Comparison of ENCODE assay signal across 23 cellular contexts in the genomic region with DNA sequence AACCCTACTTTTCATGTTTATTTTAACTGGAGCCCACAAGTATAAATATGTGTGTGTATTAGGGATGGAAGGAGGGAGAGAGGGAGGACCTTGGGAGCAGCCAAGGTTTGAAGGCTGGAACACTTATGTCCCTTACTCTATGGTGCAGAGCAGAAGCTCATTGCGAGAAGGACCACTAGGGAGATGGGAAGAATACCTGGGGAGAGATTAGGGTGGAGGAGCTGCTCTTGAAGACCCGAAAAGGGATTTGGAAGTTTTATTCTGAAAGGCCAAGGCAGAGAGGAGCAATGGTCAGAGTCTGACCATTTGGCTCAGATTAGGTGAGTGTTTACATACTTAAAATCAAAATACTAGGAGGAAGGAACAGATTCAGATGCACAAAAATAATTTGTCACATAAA. TPM values are rescaled to one million over a fixed set of nuclear protein-coding genes. Genes with fewer than 3 reads are reported as not detected.
DNase-seq lines count a peak whose midpoint lies in the region; ATAC-seq and TF ChIP-seq lines count a peak whose summit lies in the region.
"Had no signal": no experiment of that assay in that cellular context is flagged by ENCODE, and none has a peak within 500 bp of the region (broad histone marks: within the 10 kb centered on the region; RNA-seq: fewer than 3 reads in every experiment).

No MANE protein-coding gene starts in this region.

- CTCF ChIA-PET in activated CD8-positive, alpha-beta memory T cell treated with anti-CD3 and anti-CD28 coated beads, Interleukin-2, amount 10 ng/mL, durations not matched to agents 7 days and 5 days (lab: Charles Lee): interaction anchor here (0.8 to 24.8 kb wide), 10 partner anchors 7 to 297 kb away, joined by 3 to 317 read pairs (median 16); a partner anchor contains a TSS

- no peak for ATAC-seq in activated CD8-positive, alpha-beta memory T cell treated with anti-CD3 and anti-CD28 coated beads, Interleukin-2, amount 10 ng/mL, durations not matched to agents 7 days and 5 days
- ATAC-seq in central memory CD8-positive, alpha-beta T cell (replicated peaks; ENCODE audit: extremely low read depth, poor library complexity, severe bottlenecking): no peak
- no peak for ATAC-seq in HG02623 (IDR thresholded peaks at IDR 0.05; ENCODE audit: unreplicated experiment)
- ATAC-seq: gastrocnemius medialis, HCT116, WTC11 had no signal

- H3K4me1 ChIP-seq in Peyer's patch (peaks cover 0 to 6% (median 0%) of the 10 kb centered on the region in 4 donors), skeletal muscle tissue (ENCODE audit: control insufficient read depth in 3 of 3, insufficient read depth in 3 of 3, low read length in 3 of 3) (peaks cover 0 to 4% (median 0%) of the 10 kb centered on the region in 3 donors)
- H3K4me1 ChIP-seq: adrenal gland, gastrocnemius medialis, prostate gland had no signal

- H3K36me3 ChIP-seq in Peyer's patch: no peaks in the 10 kb centered on the region
- H3K36me3 ChIP-seq in skeletal muscle tissue (ENCODE audit: control insufficient read depth in 3 of 3, insufficient read depth in 3 of 3, low read length in 3 of 3): no peaks in the 10 kb centered on the region
- H3K36me3 ChIP-seq: adrenal gland, gastrocnemius medialis, prostate gland had no signal

- DNase-seq in activated CD8-positive, alpha-beta memory T cell treated with anti-CD3 and anti-CD28 coated beads, Interleukin-2, amount 10 ng/mL, durations not matched to agents 7 days and 5 days: no peak
- no peak for DNase-seq in activated CD8-positive, alpha-beta memory T cell treated with anti-CD3 and anti-CD28 coated beads, Interleukin-2, amount 50 U/mL, for 48 hours
- DNase-seq in Peyer's patch: no peak
- DNase-seq in central memory CD8-positive, alpha-beta T cell (ENCODE audit: low spot score in 2 of 2): no peak
- no peak for DNase-seq in stimulated activated CD8-positive, alpha-beta memory T cell treated with anti-CD3 and anti-CD28 coated beads, Interleukin-4, amount 100 ng/mL, for 48 hours
- DNase-seq in NCI-H510A treated with DMSO at 0.1 percent for 48 hours (lab: John Stamatoyannopoulos, UW): no peak
- DNase-seq: adrenal gland; erythroblast; gastrocnemius medialis; mesenchymal stem cell; NCI-H1436 treated with DMSO at 0.1 percent for 48 hours; NCI-H774; SHP77 treated with DMSO at 0.1 percent for 48 hours; stimulated activated CD4-positive, alpha-beta T cell treated with anti-CD3 and anti-CD28 coated beads, Interleukin-4, amount 100 ng/mL, for 1 hour had no signal

- H3K4me3 ChIP-seq in Peyer's patch (no peak overlapping the region), skeletal muscle tissue (ENCODE audit: low read length in 3 of 3) (no peak overlapping the region)
- H3K4me3 ChIP-seq: adrenal gland; BLaER1 treated with 17β-estradiol and CSF1 and Interleukin-3, amounts not matched to agents 10 nM and 100 nM; gastrocnemius medialis; GM12878; prostate gland; skin epidermis had no signal

- H3K27me3 ChIP-seq in Peyer's patch: no peaks in the 10 kb centered on the region
- H3K27me3 ChIP-seq in skeletal muscle tissue (ENCODE audit: control insufficient read depth in 3 of 3, insufficient read depth in 3 of 3, low read length in 3 of 3): no peaks in the 10 kb centered on the region
- H3K27me3 ChIP-seq: adrenal gland; BLaER1 treated with 17β-estradiol and CSF1 and Interleukin-3, amounts not matched to agents 10 nM and 100 nM; gastrocnemius medialis had no signal

- no peaks in the 10 kb centered on the region for H3K27me3 Mint-ChIP-seq in activated CD8-positive, alpha-beta memory T cell treated with anti-CD3 and anti-CD28 coated beads, Interleukin-2, amount 10 ng/mL, durations not matched to agents 7 days and 5 days
- no peaks in the 10 kb centered on the region for H3K27me3 Mint-ChIP-seq in central memory CD8-positive, alpha-beta T cell

- H3K9me3 ChIP-seq in Peyer's patch: no peaks in the 10 kb centered on the region
- H3K9me3 ChIP-seq in skeletal muscle tissue (ENCODE audit: control insufficient read depth in 3 of 3, low read length in 3 of 3): no peaks in the 10 kb centered on the region
- H3K9me3 ChIP-seq: adrenal gland, gastrocnemius medialis, prostate gland had no signal

- TF ChIP-seq POLR2A in Peyer's patch (IDR thresholded peaks at IDR 0.05): no peak

- no peak overlapping the region for H3K9ac ChIP-seq in skeletal muscle tissue (ENCODE audit: low read depth in 1 of 3, low read length in 3 of 3)
- H3K9ac ChIP-seq: BLaER1 treated with 17β-estradiol and CSF1 and Interleukin-3, amounts not matched to agents 10 nM and 100 nM had no signal

- H3K27ac ChIP-seq in Peyer's patch (peak overlapping the region; percentile 54 to 71 (median 64)), skeletal muscle tissue (ENCODE audit: low read depth, low read length) (peak overlapping the region; percentile 32)
- H3K27ac ChIP-seq: adrenal gland; BLaER1 treated with 17β-estradiol and CSF1 and Interleukin-3, amounts not matched to agents 10 nM and 100 nM; gastrocnemius medialis; prostate gland had no signal

- H3K4me1 Mint-ChIP-seq in activated CD8-positive, alpha-beta memory T cell treated with anti-CD3 and anti-CD28 coated beads, Interleukin-2, amount 10 ng/mL, durations not matched to agents 7 days and 5 days: peaks cover 81% of the 10 kb centered on the region
- H3K4me1 Mint-ChIP-seq in central memory CD8-positive, alpha-beta T cell: peaks cover 86% of the 10 kb centered on the region

- H3K27ac Mint-ChIP-seq in activated CD8-positive, alpha-beta memory T cell treated with anti-CD3 and anti-CD28 coated beads, Interleukin-2, amount 10 ng/mL, durations not matched to agents 7 days and 5 days: peak overlapping the region; percentile 97
- peak overlapping the region; percentile 98 for H3K27ac Mint-ChIP-seq in central memory CD8-positive, alpha-beta T cell (ENCODE audit: low read depth)
- H3K27ac Mint-ChIP-seq: WTC11 had no signal

- H3K4me3 Mint-ChIP-seq in activated CD8-positive, alpha-beta memory T cell treated with anti-CD3 and anti-CD28 coated beads, Interleukin-2, amount 10 ng/mL, durations not matched to agents 7 days and 5 days: peak overlapping the region; percentile 65
- peak overlapping the region; percentile 96 for H3K4me3 Mint-ChIP-seq in central memory CD8-positive, alpha-beta T cell
- H3K4me3 Mint-ChIP-seq: WTC11 had no signal

- H3K36me3 Mint-ChIP-seq in activated CD8-positive, alpha-beta memory T cell treated with anti-CD3 and anti-CD28 coated beads, Interleukin-2, amount 10 ng/mL, durations not matched to agents 7 days and 5 days: peaks cover 93% of the 10 kb centered on the region
- peaks cover 89% of the 10 kb centered on the region for H3K36me3 Mint-ChIP-seq in central memory CD8-positive, alpha-beta T cell (ENCODE audit: insufficient read depth)
- H3K36me3 Mint-ChIP-seq: WTC11 had no signal

- H3K9me3 Mint-ChIP-seq in activated CD8-positive, alpha-beta memory T cell treated with anti-CD3 and anti-CD28 coated beads, Interleukin-2, amount 10 ng/mL, durations not matched to agents 7 days and 5 days (ENCODE audit: low read depth): no peaks in the 10 kb centered on the region
- no peaks in the 10 kb centered on the region for H3K9me3 Mint-ChIP-seq in central memory CD8-positive, alpha-beta T cell

- TF ChIP-seq CTCF in Peyer's patch (IDR thresholded peaks at IDR 0.05): no peak

RNA-seq across cellular contexts. Expression of a gene that starts 8.1 kb away (rescaled TPM):
- total RNA-seq in activated CD8-positive, alpha-beta memory T cell treated with anti-CD3 and anti-CD28 coated beads, Interleukin-2, amount 10 ng/mL, durations not matched to agents 7 days and 5 days: 100 to 1,000 TPM; 278 to 444 TPM
- total RNA-seq in Peyer's patch (10 to 100 TPM in 3 of 4 donors, 1 to 10 TPM in 1; 9.6 to 36.3 (median 20.9) TPM), skeletal muscle tissue (under 0.01 TPM)
- total RNA-seq: A673 had no signal

Comparison
In these comparisons a context has a peak if more than half of its experiments do, and no peak if none do; other contexts are left out.
1. RNA of a gene that starts 8.1 kb away (total RNA-seq): 278 to 444 TPM in activated CD8-positive, alpha-beta memory T cell treated with anti-CD3 and anti-CD28 coated beads, Interleukin-2, amount 10 ng/mL, durations not matched to agents 7 days and 5 days and 9.6 to 36.3 TPM in Peyer's patch; under 0.01 TPM in skeletal muscle tissue (single experiment); every median in the first group is over 10 times any median in the second.